10 cellular contexts compared by ENCODE assay signal in genomic region chr14:68468437-68469207, GRCh38.
A peak's percentile ranks its signal among the peaks of the same experiment; 100 is the strongest.
DNase-seq lines count a peak whose midpoint lies in the region; ATAC-seq and TF ChIP-seq lines count a peak whose summit lies in the region.
"Had no signal": no experiment of that assay in that cellular context is flagged by ENCODE, and none has a peak within 500 bp of the region (broad histone marks: within the 10 kb centered on the region; RNA-seq: fewer than 3 reads in every experiment).

No MANE protein-coding gene starts in this region.

- H3K36me3 Mint-ChIP-seq in natural killer cell treated with Interleukin-12 subunit alpha and Interleukin-12 subunit beta and Interleukin-15 and Interleukin-18, amount 100 ng/mL, for 72 hours = no peaks in the 10 kb centered on the region

- WGBS in body of pancreas, 2 donors = 82 to 97% methylated on average over 5 of the region's 5 CpGs

- H3K9me3 ChIP-seq in body of pancreas (no peaks in the 10 kb centered on the region), WERI-Rb-1 (ENCODE audit: severe bottlenecking) (no peaks in the 10 kb centered on the region)
- H3K9me3 ChIP-seq: Peyer's patch had no signal

- TF ChIP-seq CTCF in body of pancreas (IDR thresholded peaks at IDR 0.05) = no peak
- TF ChIP-seq CTCF in WERI-Rb-1 (IDR thresholded peaks at IDR 0.05; ENCODE audit: low read depth, low read length) = no peak

- no peak for TF ChIP-seq POLR2A in body of pancreas (IDR thresholded peaks at IDR 0.05)

- H3K27ac Mint-ChIP-seq in natural killer cell treated with Interleukin-12 subunit alpha and Interleukin-12 subunit beta and Interleukin-15 and Interleukin-18, amount 100 ng/mL, for 72 hours = peak overlapping the region; percentile 44 to 81

- no peaks in the 10 kb centered on the region for H3K9me3 Mint-ChIP-seq in natural killer cell treated with Interleukin-12 subunit alpha and Interleukin-12 subunit beta and Interleukin-15 and Interleukin-18, amount 100 ng/mL, for 72 hours

- H3K36me3 ChIP-seq in body of pancreas (replicated peaks in 1 of 2; ENCODE audit: insufficient read depth in 1 of 2, low read depth in 2 of 2) = no peaks in the 10 kb centered on the region
- no peaks in the 10 kb centered on the region for H3K36me3 ChIP-seq in WERI-Rb-1
- H3K36me3 ChIP-seq: Peyer's patch had no signal

- H3K27me3 Mint-ChIP-seq in natural killer cell treated with Interleukin-12 subunit alpha and Interleukin-12 subunit beta and Interleukin-15 and Interleukin-18, amount 100 ng/mL, for 72 hours = no peaks in the 10 kb centered on the region

- no peak for ATAC-seq in body of pancreas
- peak; percentile 95 to 98 for ATAC-seq in natural killer cell treated with Interleukin-12 subunit alpha and Interleukin-12 subunit beta and Interleukin-15 and Interleukin-18, amount 100 ng/mL, for 72 hours
- no peak for ATAC-seq in GM21786 (IDR thresholded peaks at IDR 0.05; ENCODE audit: unreplicated experiment)
- no peak for ATAC-seq in HG02973 (IDR thresholded peaks at IDR 0.05; ENCODE audit: unreplicated experiment)

- peak overlapping the region; percentile 5 for H3K4me3 Mint-ChIP-seq in natural killer cell treated with Interleukin-12 subunit alpha and Interleukin-12 subunit beta and Interleukin-15 and Interleukin-18, amount 100 ng/mL, for 72 hours

- peaks cover 30 to 39% of the 10 kb centered on the region in 2 donors for H3K4me1 Mint-ChIP-seq in natural killer cell treated with Interleukin-12 subunit alpha and Interleukin-12 subunit beta and Interleukin-15 and Interleukin-18, amount 100 ng/mL, for 72 hours (ENCODE audit: low read depth in 2 of 2)

- no peak overlapping the region for H3K4me3 ChIP-seq in body of pancreas
- H3K4me3 ChIP-seq in WERI-Rb-1 (ENCODE audit: low read depth, low read length) = no peak overlapping the region
- H3K4me3 ChIP-seq: Peyer's patch had no signal

- intact Hi-C loops in body of pancreas (cut with DNase I) = no loop called here

- peak; percentile 61 for DNase-seq in AG08395 (ENCODE audit: low spot score)
- DNase-seq in NCI-H226 = peak; percentile 89
- no peak for DNase-seq in body of pancreas
- DNase-seq in natural killer cell treated with Interleukin-12 subunit alpha and Interleukin-12 subunit beta and Interleukin-15 and Interleukin-18, amount 100 ng/mL, for 72 hours (ENCODE audit: low spot score) = peak; percentile 83
- DNase-seq in GM19240 (ENCODE audit: insufficient read length, low spot score) = no peak
- DNase-seq in WERI-Rb-1 = no peak
- DNase-seq: effector memory CD4-positive, alpha-beta T cell had no signal

- H3K27ac ChIP-seq in body of pancreas = peak overlapping the region; percentile 55 to 88 (median 82)
- H3K27ac ChIP-seq in WERI-Rb-1 = no peak overlapping the region
- H3K27ac ChIP-seq: Peyer's patch had no signal

- H3K27me3 ChIP-seq in body of pancreas (no peaks in the 10 kb centered on the region), WERI-Rb-1 (ENCODE audit: insufficient read depth, low read depth, severe bottlenecking) (no peaks in the 10 kb centered on the region)
- H3K27me3 ChIP-seq: Peyer's patch had no signal

- peaks cover 82% of the 10 kb centered on the region for H3K4me1 ChIP-seq in body of pancreas

Comparison
In these comparisons a context has a peak if more than half of its experiments do, and no peak if none do; other contexts are left out.
1. DNase-seq: peak in AG08395 (single experiment), NCI-H226 (single experiment) and natural killer cell treated with Interleukin-12 subunit alpha and Interleukin-12 subunit beta and Interleukin-15 and Interleukin-18, amount 100 ng/mL, for 72 hours (single experiment); none in body of pancreas (0 of 4), GM19240 (single experiment) and WERI-Rb-1 (single experiment).
2. ATAC-seq: peak in natural killer cell treated with Interleukin-12 subunit alpha and Interleukin-12 subunit beta and Interleukin-15 and Interleukin-18, amount 100 ng/mL, for 72 hours (2 of 2); none in body of pancreas (single experiment), GM21786 (single experiment) and HG02973 (single experiment).